1 cellular context compared by ENCODE assay signal in the genomic region with DNA sequence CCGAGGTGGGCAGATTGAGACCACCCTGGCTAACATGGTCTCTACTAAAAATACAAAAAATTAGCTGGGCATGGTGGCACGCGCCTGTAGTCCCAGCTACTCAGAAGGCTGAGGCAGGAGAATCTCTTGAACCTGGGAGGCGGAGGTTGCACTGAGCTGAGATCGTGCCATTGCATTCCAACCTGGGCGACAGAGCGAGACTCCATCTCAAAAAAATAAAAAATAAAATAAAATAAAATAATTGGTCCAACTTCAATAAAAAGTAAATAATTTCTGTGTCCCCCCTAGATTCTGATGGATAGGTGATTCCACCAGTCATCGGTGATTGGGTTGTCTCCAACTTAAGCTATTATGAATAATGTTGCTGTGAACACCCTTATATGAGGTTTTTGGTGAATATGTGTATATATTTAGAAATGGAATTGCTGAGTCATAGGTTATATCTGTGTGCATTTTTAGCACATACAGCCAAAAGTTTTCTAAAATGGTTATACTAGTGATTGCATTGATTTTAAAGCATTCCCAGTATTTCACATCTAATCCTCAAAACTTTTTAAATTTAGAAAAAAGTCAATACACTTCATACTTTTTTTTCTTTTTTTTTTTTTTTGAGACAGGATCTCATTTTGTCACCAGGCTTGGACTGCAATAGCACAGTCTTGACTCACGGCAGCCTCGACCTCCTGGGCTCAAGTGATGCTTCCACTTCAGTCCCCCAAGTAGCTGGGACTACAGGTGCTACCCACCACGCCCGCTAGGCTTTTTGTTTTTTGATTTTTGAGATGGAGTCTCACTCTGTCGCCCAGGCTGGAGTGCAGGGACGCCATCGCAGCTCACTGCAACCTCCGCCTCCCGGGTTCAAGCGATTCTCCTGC.
TF ChIP-seq lines count a peak whose summit lies in the region.

No MANE protein-coding gene starts in this region.

TF ChIP-seq in A549, 52 proteins besides CTCF, POLR2A, EP300 and RAD21:
- TF ChIP-seq MAFK (IDR thresholded peaks at IDR 0.05; ENCODE audit: partially characterized antibody) (peak; percentile 95), HOXB13 (CRISPR knock-in tag; IDR thresholded peaks at IDR 0.05; ENCODE audit: low read depth) (no peak), NFE2L2 (conservative IDR thresholded peaks at IDR 0.05; ENCODE audit: low read length) (peak; percentile 83), FOSL2 (IDR thresholded peaks at IDR 0.05) (no peak), FOSL2 (CRISPR knock-in tag; IDR thresholded peaks at IDR 0.05) (peak; percentile 39; the same call in 1 of the 2 replicates), RFX5 (IDR thresholded peaks at IDR 0.05) (no peak)
- TF ChIP-seq, protein P1, sequence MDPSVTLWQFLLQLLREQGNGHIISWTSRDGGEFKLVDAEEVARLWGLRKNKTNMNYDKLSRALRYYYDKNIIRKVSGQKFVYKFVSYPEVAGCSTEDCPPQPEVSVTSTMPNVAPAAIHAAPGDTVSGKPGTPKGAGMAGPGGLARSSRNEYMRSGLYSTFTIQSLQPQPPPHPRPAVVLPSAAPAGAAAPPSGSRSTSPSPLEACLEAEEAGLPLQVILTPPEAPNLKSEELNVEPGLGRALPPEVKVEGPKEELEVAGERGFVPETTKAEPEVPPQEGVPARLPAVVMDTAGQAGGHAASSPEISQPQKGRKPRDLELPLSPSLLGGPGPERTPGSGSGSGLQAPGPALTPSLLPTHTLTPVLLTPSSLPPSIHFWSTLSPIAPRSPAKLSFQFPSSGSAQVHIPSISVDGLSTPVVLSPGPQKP (IDR thresholded peaks at IDR 0.05; ENCODE audit: low read depth, low read length) = no peak
